ENCODE assay signal across 1 cellular context in genomic region chr15:36769110-36769509, GRCh38.
TF ChIP-seq lines count a peak whose summit lies in the region.

No MANE protein-coding gene starts in this region.

TF ChIP-seq in endothelial cell of umbilical vein, 7 proteins besides CTCF, POLR2A, EP300 and RAD21 (continued from another document):
- no peak for TF ChIP-seq JUN (IDR thresholded peaks at IDR 0.05; ENCODE audit: borderline replicate concordance, insufficient read depth, insufficient read length, low read depth)
- TF ChIP-seq EZH2 (IDR thresholded peaks at IDR 0.05; ENCODE audit: borderline replicate concordance, low read depth, low read length, severe bottlenecking), result no peak
